Comparison of ENCODE assay signal across 19 cellular contexts in the genomic region with DNA sequence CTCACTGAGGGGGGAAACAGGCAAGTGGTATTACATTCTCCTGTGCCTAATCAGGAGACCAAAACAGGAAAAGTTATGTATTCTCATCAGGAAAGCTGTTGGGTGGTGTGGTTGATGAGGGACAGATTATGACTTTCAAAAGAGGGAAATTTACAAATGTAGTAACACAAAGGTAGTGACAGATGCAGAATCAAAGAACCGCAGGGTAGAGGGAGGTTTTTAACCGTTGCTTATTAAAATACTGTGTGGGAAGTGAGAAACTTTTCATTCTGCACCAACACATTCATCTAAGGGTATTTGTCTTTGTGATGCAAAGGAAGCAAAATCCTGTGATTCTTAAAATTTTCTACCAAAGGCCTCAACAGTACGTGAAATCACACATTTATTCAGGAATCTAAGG.
DNase-seq lines count a peak whose midpoint lies in the region; ATAC-seq, FAIRE-seq and TF ChIP-seq lines count a peak whose summit lies in the region.
"Had no signal": no experiment of that assay in that cellular context is flagged by ENCODE, and none has a peak within 500 bp of the region (broad histone marks: within the 10 kb centered on the region; RNA-seq: fewer than 3 reads in every experiment).

No MANE protein-coding gene starts in this region.

- H2BK120ac ChIP-seq in H9 (ENCODE audit: low read depth, low read length, poor library complexity, severe bottlenecking): no peak overlapping the region

- no peak for TF ChIP-seq POLR2A in GM12878 (IDR thresholded peaks at IDR 0.05; ENCODE audit: low read depth, low read length)

- H3K4me2 ChIP-seq in H9 (ENCODE audit: insufficient read depth, insufficient read length, low read length) (no peak overlapping the region), GM12878 (ENCODE audit: control insufficient read depth, insufficient read depth) (no peak overlapping the region)

- intact Hi-C loops in GM12878 (cut with micrococcal nuclease; ENCODE audit: unreplicated experiment): no loop called here

- H3K27ac Mint-ChIP-seq in H9: peak overlapping the region in 2 of 3 experiments; percentile 38 to 46; a peak in 2 of 7 replicates
- no peak overlapping the region for H3K27ac Mint-ChIP-seq in stimulated activated memory B cell treated with anti-CD40 and anti-IgM and Interleukin-4, amounts not matched to agents 10 μg/mL and 1 μg/mL and 100 μg/mL, for 72 hours
- H3K27ac Mint-ChIP-seq: CD4-positive, CD25-positive, alpha-beta regulatory T cell had no signal

- H3K9me3 ChIP-seq in H9 (ENCODE audit: control insufficient read depth, low read depth, low read length) (no peaks in the 10 kb centered on the region), GM12878 (replicated peaks; ENCODE audit: control insufficient read depth, insufficient read depth, low read length) (no peaks in the 10 kb centered on the region)

- no peak overlapping the region for H3K4me3 Mint-ChIP-seq in H9
- no peak overlapping the region for H3K4me3 Mint-ChIP-seq in stimulated activated memory B cell treated with anti-CD40 and anti-IgM and Interleukin-4, amounts not matched to agents 10 μg/mL and 1 μg/mL and 100 μg/mL, for 72 hours
- H3K4me3 Mint-ChIP-seq: CD4-positive, CD25-positive, alpha-beta regulatory T cell had no signal

- RAD21 ChIA-PET in GM12878 (lab: Charles Lee; ENCODE audit: unreplicated experiment): interaction anchor here (0.8 to 2.0 kb wide), 3 partner anchors 174 to 290 kb away, joined by 3 to 5 read pairs (median 3); no protein-coding TSS in a partner anchor

- H3K56ac ChIP-seq in H9 (ENCODE audit: insufficient read length, low read depth, low read length): no peak overlapping the region

- POLR2A ChIA-PET in GM12878 (lab: Charles Lee): interaction anchor here (0.6 kb wide), 1 partner anchor 477 kb away, joined by 3 read pairs; no protein-coding TSS in a partner anchor

- CTCF ChIA-PET in GM12878 (lab: Yijun Ruan, JAX): interaction anchor here (0.6 to 1.5 kb wide), 2 partner anchors 287 to 438 kb away, joined by 4 read pairs; no protein-coding TSS in a partner anchor

- no peaks in the 10 kb centered on the region for H3K79me1 ChIP-seq in H9 (ENCODE audit: insufficient read depth, low read depth, low read length, poor library complexity, severe bottlenecking)

- H2BK12ac ChIP-seq in H9 (ENCODE audit: insufficient read length, low read depth, low read length): no peak overlapping the region

- no peak for FAIRE-seq in GM12878 (lab: Jason Lieb, UNC)
- FAIRE-seq: HTR-8/SVneo had no signal

- H3K9ac ChIP-seq in H9 (ENCODE audit: extremely low read depth, insufficient read length, low read length) (no peak overlapping the region), GM12878 (ENCODE audit: control insufficient read depth, insufficient read depth, low read length) (no peak overlapping the region)

- no peak overlapping the region for H3K18ac ChIP-seq in H9 (ENCODE audit: insufficient read length, low read depth, low read length)

- TF ChIP-seq CTCF in H9 (conservative IDR thresholded peaks at IDR 0.05): no peak
- no peak for TF ChIP-seq CTCF in GM12878 (IDR thresholded peaks at IDR 0.05 in 2 of 3, conservative IDR thresholded peaks at IDR 0.05 in 1 of 3; ENCODE audit: control insufficient read depth in 2 of 3, extremely low read depth in 1 of 3, insufficient read depth in 1 of 3, low read depth in 3 of 3, low read length in 3 of 3)

- H2BK5ac ChIP-seq in H9 (ENCODE audit: insufficient read length, low read length): no peak overlapping the region

- no peaks in the 10 kb centered on the region for H3K27me3 ChIP-seq in H9 (ENCODE audit: insufficient read depth, low read length)
- no peaks in the 10 kb centered on the region for H3K27me3 ChIP-seq in GM12878 (replicated peaks in 1 of 2; ENCODE audit: control insufficient read depth in 2 of 2, insufficient read depth in 2 of 2, low read length in 1 of 2)
- H3K27me3 ChIP-seq: MG63 had no signal

- H3K14ac ChIP-seq in H9 (ENCODE audit: insufficient read depth, low read length): no peak overlapping the region

- H2AFZ ChIP-seq in H9 (ENCODE audit: low read length): no peak overlapping the region
- no peak overlapping the region for H2AFZ ChIP-seq in GM12878 (ENCODE audit: control insufficient read depth, low read depth, low read length)

- TF ChIP-seq EP300 in GM12878 (IDR thresholded peaks at IDR 0.05; ENCODE audit: borderline replicate concordance in 1 of 2, control insufficient read depth in 1 of 2, low read depth in 2 of 2, low read length in 2 of 2): no peak

- H4K8ac ChIP-seq in H9 (replicated peaks; ENCODE audit: insufficient read length, low read depth, low read length): no peak overlapping the region

- no peaks in the 10 kb centered on the region for H3K23me2 ChIP-seq in H9 (ENCODE audit: insufficient read length, low read depth, low read length, poor library complexity, severe bottlenecking)

- H2BK15ac ChIP-seq in H9 (ENCODE audit: low read depth, low read length): no peak overlapping the region

- H3K79me2 ChIP-seq in H9 (ENCODE audit: insufficient read depth, low read length) (no peaks in the 10 kb centered on the region), GM12878 (ENCODE audit: control insufficient read depth, insufficient read depth, low read length) (no peaks in the 10 kb centered on the region)

- no peaks in the 10 kb centered on the region for H3K9me3 Mint-ChIP-seq in H9
- H3K9me3 Mint-ChIP-seq in stimulated activated memory B cell treated with anti-CD40 and anti-IgM and Interleukin-4, amounts not matched to agents 10 μg/mL and 1 μg/mL and 100 μg/mL, for 72 hours: peaks cover 2% of the 10 kb centered on the region

- no peak overlapping the region for H3K27ac ChIP-seq in H9 (ENCODE audit: insufficient read length, low read depth, low read length)
- no peak overlapping the region for H3K27ac ChIP-seq in GM12878 (ENCODE audit: control insufficient read depth, insufficient read depth)
- H3K27ac ChIP-seq: RWPE1, SK-N-MC had no signal

- SMC1A ChIA-PET in GM12878 (lab: Charles Lee; ENCODE audit: uncharacterized antibody, unreplicated experiment): interaction anchor here (0.8 kb wide), 1 partner anchor 20 kb away, joined by 3 read pairs; no protein-coding TSS in a partner anchor

- no peak overlapping the region for H4K91ac ChIP-seq in H9 (ENCODE audit: insufficient read length, low read depth, low read length)

- H4K20me1 ChIP-seq in H9 (ENCODE audit: control insufficient read depth, insufficient read depth, insufficient read length): no peaks in the 10 kb centered on the region
- no peaks in the 10 kb centered on the region for H4K20me1 ChIP-seq in GM12878 (ENCODE audit: control insufficient read depth, insufficient read depth)

- H3K4me3 ChIP-seq in Jurkat, Clone E6-1 (ENCODE audit: low read length): no peak overlapping the region
- no peak overlapping the region for H3K4me3 ChIP-seq in GM12878
- H3K4me3 ChIP-seq: MG63, SK-N-MC had no signal

- no peak for TF ChIP-seq RAD21 in GM12878 (IDR thresholded peaks at IDR 0.05; ENCODE audit: insufficient read depth, low read depth, low read length)

- no CpG with 5 or more reads among the region's 3 CpGs for WGBS in H9 (ENCODE audit: extremely low coverage, insufficient read length, low lambda C conversion rate)
- WGBS in GM12878 (ENCODE audit: insufficient coverage, insufficient replicate concordance, low lambda C conversion rate, missing lambda C conversion rate): 2% methylated on average over 3 of the region's 3 CpGs

- H3K4me1 ChIP-seq in H9 (ENCODE audit: insufficient read depth, low read length): no peaks in the 10 kb centered on the region
- no peaks in the 10 kb centered on the region for H3K4me1 ChIP-seq in GM12878 (ENCODE audit: control insufficient read depth, insufficient read depth, low read length)

- DNase-seq in H9 (no peak), GM12878 (ENCODE audit: low read depth, low spot score) (no peak), activated gamma-delta T cell treated with Interleukin-2 at 50 U/mL for 16 hours (no peak), NCI-H2171 treated with DMSO at 0.1 percent for 48 hours (lab: John Stamatoyannopoulos, UW) (no peak)
- DNase-seq in Jurkat, Clone E6-1 (ENCODE audit: low read depth, low spot score): peak; percentile 55
- no peak for DNase-seq in activated naive CD4-positive, alpha-beta T cell (lab: John Stamatoyannopoulos, UW)
- DNase-seq: CD4-positive, CD25-positive, alpha-beta regulatory T cell; DMS79; Kasumi-1; MG63; NCI-H1436; NCI-H187 treated with DMSO at 0.1 percent for 48 hours; NCI-H2107; NCI-H510A; SHP77 treated with DMSO at 0.1 percent for 48 hours had no signal

- no peak overlapping the region for H3K4ac ChIP-seq in H9 (ENCODE audit: low read depth, low read length)

- H2AK5ac ChIP-seq in H9 (ENCODE audit: insufficient read length, low read length): no peak overlapping the region

- H4K5ac ChIP-seq in H9 (ENCODE audit: insufficient read length, low read depth, low read length): no peak overlapping the region

- H3K23ac ChIP-seq in H9 (ENCODE audit: insufficient read length, low read depth, low read length): no peak overlapping the region

- no TSS peak for BruUV-seq in GM12878 (replicated peaks; lab: Mats Ljungman, UMichigan)

- no peak overlapping the region for H2BK20ac ChIP-seq in H9 (ENCODE audit: low read depth, low read length, poor library complexity, severe bottlenecking)

- no peak overlapping the region for H3T11ph ChIP-seq in H9 (ENCODE audit: low read length)

- in situ Hi-C loops in GM12878 (cut with MboI): no loop called here

- H3K36me3 ChIP-seq in GM12878 (ENCODE audit: control insufficient read depth in 2 of 2, insufficient read depth in 2 of 2, low read length in 1 of 2): no peaks in the 10 kb centered on the region
- H3K36me3 ChIP-seq: MG63 had no signal

- peaks cover 6% of the 10 kb centered on the region in 2 experiments for H3K4me1 Mint-ChIP-seq in H9
- no peaks in the 10 kb centered on the region for H3K4me1 Mint-ChIP-seq in stimulated activated memory B cell treated with anti-CD40 and anti-IgM and Interleukin-4, amounts not matched to agents 10 μg/mL and 1 μg/mL and 100 μg/mL, for 72 hours
- H3K4me1 Mint-ChIP-seq: CD4-positive, CD25-positive, alpha-beta regulatory T cell had no signal

- H3K36me3 Mint-ChIP-seq in H9 (ENCODE audit: insufficient read depth in 1 of 3, low read depth in 3 of 3): no peaks in the 10 kb centered on the region
- no peaks in the 10 kb centered on the region for H3K36me3 Mint-ChIP-seq in stimulated activated memory B cell treated with anti-CD40 and anti-IgM and Interleukin-4, amounts not matched to agents 10 μg/mL and 1 μg/mL and 100 μg/mL, for 72 hours
- H3K36me3 Mint-ChIP-seq: CD4-positive, CD25-positive, alpha-beta regulatory T cell had no signal

- peak; percentile 32; the same call in 1 of the 3 replicates for ATAC-seq in GM12878
- no peak for ATAC-seq in stimulated activated memory B cell treated with anti-CD40 and anti-IgM and Interleukin-4, amounts not matched to agents 10 μg/mL and 1 μg/mL and 100 μg/mL, for 72 hours

- H3K27me3 Mint-ChIP-seq in H9 (ENCODE audit: low read depth): no peaks in the 10 kb centered on the region
- no peaks in the 10 kb centered on the region for H3K27me3 Mint-ChIP-seq in stimulated activated memory B cell treated with anti-CD40 and anti-IgM and Interleukin-4, amounts not matched to agents 10 μg/mL and 1 μg/mL and 100 μg/mL, for 72 hours

TF ChIP-seq in GM12878, 131 proteins besides CTCF, POLR2A, EP300 and RAD21 (continues in another document):
- TF ChIP-seq IKZF1 (conservative IDR thresholded peaks at IDR 0.05): peak; percentile 56
- TF ChIP-seq NBN (IDR thresholded peaks at IDR 0.05): no peak
